8 cellular contexts compared by ENCODE assay signal in the genomic region with DNA sequence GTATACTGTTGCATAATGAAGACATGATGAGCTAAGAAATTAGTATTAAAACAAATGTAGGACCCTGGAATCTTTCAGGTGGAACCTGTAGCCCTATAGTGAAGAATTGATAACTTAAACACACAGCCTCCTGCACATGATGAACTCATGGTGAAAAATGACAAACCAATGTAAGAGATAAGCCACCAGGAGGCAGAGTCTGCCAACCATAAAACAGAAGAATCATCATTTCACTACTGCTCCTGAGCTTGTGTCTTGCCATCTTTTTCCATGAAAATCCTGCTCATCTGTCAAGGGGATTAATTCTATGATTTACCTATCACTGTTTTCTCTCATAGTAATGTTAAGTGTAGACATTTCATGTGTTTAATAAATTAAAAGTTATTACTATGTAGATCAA.
DNase-seq lines count a peak whose midpoint lies in the region; FAIRE-seq and TF ChIP-seq lines count a peak whose summit lies in the region.

No MANE protein-coding gene starts in this region.

- peak; percentile 9 for DNase-seq in GM03348 (ENCODE audit: low spot score)
- peak; percentile 3 for DNase-seq in NCI-H69 (lab: John Stamatoyannopoulos, UW)
- DNase-seq in fibroblast of gingiva (ENCODE audit: low read depth): peak; percentile 30
- DNase-seq in pons (ENCODE audit: low spot score): peak; percentile 41
- DNase-seq in GM13976 (ENCODE audit: low spot score): no peak
- DNase-seq in NCI-H1436 (lab: John Stamatoyannopoulos, UW): no peak
- no peak for DNase-seq in GM19239 (ENCODE audit: insufficient read length, low spot score)
- DNase-seq in DMS153 treated with DMSO at 0.1 percent for 48 hours (lab: John Stamatoyannopoulos, UW; ENCODE audit: unreplicated experiment): no peak

- no peak for TF ChIP-seq CTCF in GM13976 (IDR thresholded peaks at IDR 0.05; ENCODE audit: borderline replicate concordance, control extremely low read depth, extremely low read depth, insufficient read depth, missing control alignments)

- FAIRE-seq in GM19239 (lab: Jason Lieb, UNC): no peak

- in situ Hi-C loops in GM13976 (cut with MboI; ENCODE audit: low sequenced_read_pairs, unreplicated experiment): no loop called here

Comparison
In these comparisons a context has a peak if more than half of its experiments do, and no peak if none do; other contexts are left out.
1. DNase-seq: peak in GM03348 (single experiment), NCI-H69 (single experiment), fibroblast of gingiva (single experiment) and pons (single experiment); none in GM13976 (single experiment), NCI-H1436 (single experiment), GM19239 (single experiment) and DMS153 treated with DMSO at 0.1 percent for 48 hours (single experiment).